Comparison of ENCODE assay signal across 1 cellular context in genomic region chr17:43951750-43952149, GRCh38.
TF ChIP-seq lines count a peak whose summit lies in the region.

No MANE protein-coding gene starts in this region.

TF ChIP-seq in GM23338, 12 proteins besides CTCF, POLR2A, EP300 and RAD21 (continued from another document):
- TF ChIP-seq ZNF462 (CRISPR knock-in tag; IDR thresholded peaks at IDR 0.05) = no peak
